ENCODE assay signal across 1 cellular context in genomic region chr14:21712039-21712438, GRCh38.
TF ChIP-seq lines count a peak whose summit lies in the region.

No MANE protein-coding gene starts in this region.

TF ChIP-seq in HEK293, 187 proteins besides CTCF, POLR2A, EP300 and RAD21 (continued from another document):
- TF ChIP-seq AEBP2 (tag by site-specific recombination; IDR thresholded peaks at IDR 0.05; ENCODE audit: borderline replicate concordance) (no peak), ZNF768 (tag by site-specific recombination; IDR thresholded peaks at IDR 0.05) (no peak), ZNF629 (tag by site-specific recombination; IDR thresholded peaks at IDR 0.05) (0 out of 2 replicates have a peak, but pooled peaks have one; percentile 33)
